Comparison of ENCODE assay signal across 33 cellular contexts in genomic region chr1:29325675-29326074, GRCh38.
DNase-seq lines count a peak whose midpoint lies in the region; ATAC-seq, FAIRE-seq and TF ChIP-seq lines count a peak whose summit lies in the region.
"Had no signal": no experiment of that assay in that cellular context is flagged by ENCODE, and none has a peak within 500 bp of the region (broad histone marks: within the 10 kb centered on the region; RNA-seq: fewer than 3 reads in every experiment).

No MANE protein-coding gene starts in this region.

- no peak for ATAC-seq in K562
- no peak for ATAC-seq in GM18861 (IDR thresholded peaks at IDR 0.05; ENCODE audit: unreplicated experiment)
- no peak for ATAC-seq in GM18909 (IDR thresholded peaks at IDR 0.05; ENCODE audit: poor library complexity, unreplicated experiment)
- ATAC-seq: activated CD8-positive, alpha-beta memory T cell treated with anti-CD3 and anti-CD28 coated beads, Interleukin-2, amount 10 ng/mL, durations not matched to agents 7 days and 5 days; activated T-cell treated with anti-CD3 and anti-CD28 coated beads, Interleukin-2, amount 50 U/mL, for 4 hours; pancreas; stimulated activated naive CD8-positive, alpha-beta T cell treated with anti-CD3 and anti-CD28 coated beads, Interleukin-15, Interleukin-2, amounts not matched to agents 100 U/mL and 50 U/mL, for 24 hours had no signal

- no peak overlapping the region for H2AFZ ChIP-seq in mammary epithelial cell (ENCODE audit: low read depth, low read length)
- peak overlapping the region; percentile 89 for H2AFZ ChIP-seq in K562 (ENCODE audit: low read depth, low read length)

- in situ Hi-C loops in mammary epithelial cell (cut with MboI; ENCODE audit: low sequenced_read_pairs in 2 of 2) (no loop called here), K562 (cut with MboI) (no loop called here)

- H3K4me1 Mint-ChIP-seq in MCF 10A (ENCODE audit: insufficient read depth, unreplicated experiment) = peaks cover 8% of the 10 kb centered on the region
- H3K4me1 Mint-ChIP-seq in activated CD4-positive, alpha-beta memory T cell treated with anti-CD3 and anti-CD28 coated beads, Interleukin-2, amount 10 ng/mL, durations not matched to agents 7 days and 5 days = no peaks in the 10 kb centered on the region
- H3K4me1 Mint-ChIP-seq: activated CD8-positive, alpha-beta memory T cell treated with anti-CD3 and anti-CD28 coated beads, Interleukin-2, amount 10 ng/mL, durations not matched to agents 7 days and 5 days had no signal

- POLR2A ChIA-PET in MCF 10A (lab: Yijun Ruan, JAX) = no interaction called here
- POLR2A ChIA-PET in K562 (lab: Yijun Ruan, JAX) = no interaction called here
- POLR2A ChIA-PET in activated CD4-positive, alpha-beta memory T cell treated with anti-CD3 and anti-CD28 coated beads, Interleukin-2, amount 10 ng/mL, durations not matched to agents 7 days and 5 days (lab: Charles Lee) = no interaction called here

- DNase-seq in mammary epithelial cell = no peak
- DNase-seq in MCF 10A (ENCODE audit: unreplicated experiment) = no peak
- no peak for DNase-seq in K562 (ENCODE audit: extremely low read depth in 1 of 4, low spot score in 3 of 4)
- peak; percentile 52 for DNase-seq in sigmoid colon
- no peak for DNase-seq in activated CD4-positive, alpha-beta memory T cell treated with anti-CD3 and anti-CD28 coated beads, Interleukin-2, amount 10 ng/mL, durations not matched to agents 7 days and 5 days
- DNase-seq: activated CD4-positive, alpha-beta T cell treated with anti-CD3 and anti-CD28 coated beads, Interleukin-2, amount 50 U/mL, for 1 hour; activated CD4-positive, CD25-positive, alpha-beta regulatory T cell; activated CD8-positive, alpha-beta memory T cell treated with anti-CD3 and anti-CD28 coated beads, Interleukin-2, amount 10 ng/mL, durations not matched to agents 7 days and 5 days; activated gamma-delta T cell treated with Interleukin-2 at 50 U/mL for 16 hours; activated T-cell treated with anti-CD3 and anti-CD28 coated beads, Interleukin-2, amount 50 U/mL, for 4 hours; COR-L47; Karpas-422; left cardiac atrium; MV-4-11; NCI-H1436; NCI-H2107; NCI-H345; NCI-H774; pancreas; RPMI8226; stimulated activated CD4-positive, alpha-beta T cell treated with anti-CD3 and anti-CD28 coated beads, Interleukin-1b, Interleukin-23, amount 100 ng/mL, for 48 hours; stimulated activated naive CD8-positive, alpha-beta T cell treated with anti-CD3 and anti-CD28 coated beads, Interleukin-15, Interleukin-2, amounts not matched to agents 100 U/mL and 50 U/mL, for 24 hours had no signal

- no peak for TF ChIP-seq RAD21 in K562 (CRISPR knock-in tag; conservative IDR thresholded peaks at IDR 0.05 in 1 of 2, IDR thresholded peaks at IDR 0.05 in 1 of 2)

- H3K9me3 ChIP-seq in mammary epithelial cell (replicated peaks; ENCODE audit: insufficient read depth, low read length) (no peaks in the 10 kb centered on the region), K562 (replicated peaks; ENCODE audit: control insufficient read depth, insufficient read depth, low read depth, low read length) (no peaks in the 10 kb centered on the region), iPS-15b (ENCODE audit: control insufficient read depth, insufficient read depth, low read length) (no peaks in the 10 kb centered on the region), sigmoid colon (no peaks in the 10 kb centered on the region)
- H3K9me3 ChIP-seq: pancreas, testis had no signal

- no peak overlapping the region for H3K4me3 Mint-ChIP-seq in MCF 10A (ENCODE audit: unreplicated experiment)
- no peak overlapping the region for H3K4me3 Mint-ChIP-seq in activated CD4-positive, alpha-beta memory T cell treated with anti-CD3 and anti-CD28 coated beads, Interleukin-2, amount 10 ng/mL, durations not matched to agents 7 days and 5 days
- H3K4me3 Mint-ChIP-seq: activated CD8-positive, alpha-beta memory T cell treated with anti-CD3 and anti-CD28 coated beads, Interleukin-2, amount 10 ng/mL, durations not matched to agents 7 days and 5 days; activated T-cell treated with anti-CD3 and anti-CD28 coated beads, Interleukin-2, amount 50 U/mL, for 4 hours; memory B cell; nephron progenitor cell had no signal

- H3K79me2 ChIP-seq in mammary epithelial cell (ENCODE audit: insufficient read depth, low read length) = no peaks in the 10 kb centered on the region
- no peaks in the 10 kb centered on the region for H3K79me2 ChIP-seq in K562 (ENCODE audit: control insufficient read depth, insufficient read depth, low read length)

- intact Hi-C loops in mammary epithelial cell (cut with micrococcal nuclease) = no loop called here
- intact Hi-C loops in MCF 10A (cut with micrococcal nuclease) = no loop called here
- intact Hi-C loops in K562 (cut with micrococcal nuclease) = no loop called here
- intact Hi-C loops in sigmoid colon (cut with DNase I) = no loop called here

- H3K36me3 ChIP-seq in mammary epithelial cell (ENCODE audit: insufficient read depth, low read length) (no peaks in the 10 kb centered on the region), K562 (ENCODE audit: control insufficient read depth, insufficient read depth, low read length) (no peaks in the 10 kb centered on the region), iPS-15b (ENCODE audit: control insufficient read depth, insufficient read depth, low read length) (peaks cover 7% of the 10 kb centered on the region), sigmoid colon (peaks cover 0 to 12% (median 0%) of the 10 kb centered on the region in 4 donors)
- H3K36me3 ChIP-seq: pancreas had no signal

- no peak for TF ChIP-seq EP300 in K562 (IDR thresholded peaks at IDR 0.05; ENCODE audit: low read length)
- TF ChIP-seq EP300 in sigmoid colon (IDR thresholded peaks at IDR 0.05) = no peak

- H3K4me2 ChIP-seq in mammary epithelial cell (ENCODE audit: insufficient read depth, low read depth, low read length) (no peak overlapping the region), K562 (ENCODE audit: insufficient read depth, low read length) (no peak overlapping the region)
- H3K4me2 ChIP-seq: smooth muscle cell had no signal

- peaks cover 36% of the 10 kb centered on the region for H3K36me3 Mint-ChIP-seq in MCF 10A (ENCODE audit: insufficient read depth, unreplicated experiment)
- no peaks in the 10 kb centered on the region for H3K36me3 Mint-ChIP-seq in activated CD4-positive, alpha-beta memory T cell treated with anti-CD3 and anti-CD28 coated beads, Interleukin-2, amount 10 ng/mL, durations not matched to agents 7 days and 5 days (ENCODE audit: low read depth)
- H3K36me3 Mint-ChIP-seq: activated CD8-positive, alpha-beta memory T cell treated with anti-CD3 and anti-CD28 coated beads, Interleukin-2, amount 10 ng/mL, durations not matched to agents 7 days and 5 days; memory B cell had no signal

- TF ChIP-seq CTCF in mammary epithelial cell (conservative IDR thresholded peaks at IDR 0.05 in 1 of 2, IDR thresholded peaks at IDR 0.05 in 1 of 2; ENCODE audit: extremely low read depth in 1 of 2, insufficient read depth in 1 of 2, low read depth in 1 of 2, low read length in 2 of 2) (no peak), MCF 10A (IDR thresholded peaks at IDR 0.05; ENCODE audit: unreplicated experiment) (no peak), K562 (IDR thresholded peaks at IDR 0.05 in 2 of 3, conservative IDR thresholded peaks at IDR 0.05 in 1 of 3; ENCODE audit: insufficient read depth in 2 of 3, low read depth in 1 of 3, low read length in 3 of 3) (no peak), sigmoid colon (IDR thresholded peaks at IDR 0.05) (no peak)

- no peak for FAIRE-seq in K562 (lab: Jason Lieb, UNC)
- FAIRE-seq: GM19239, H54, HTR-8/SVneo, pancreas had no signal

- H3K4me1 ChIP-seq in mammary epithelial cell (ENCODE audit: insufficient read depth, low read length) = no peaks in the 10 kb centered on the region
- H3K4me1 ChIP-seq in K562 (replicated peaks in 1 of 2; ENCODE audit: control insufficient read depth in 2 of 2, insufficient read depth in 2 of 2, low read length in 2 of 2) = peaks cover 5 to 20% of the 10 kb centered on the region in 2 experiments; a peak in 4 of 5 replicates
- peaks cover 2% of the 10 kb centered on the region for H3K4me1 ChIP-seq in iPS-15b (ENCODE audit: control insufficient read depth, insufficient read depth, low read length)
- no peaks in the 10 kb centered on the region for H3K4me1 ChIP-seq in sigmoid colon
- H3K4me1 ChIP-seq: pancreas, testis had no signal

- no peaks in the 10 kb centered on the region for H3K9me1 ChIP-seq in K562 (ENCODE audit: control insufficient read depth, insufficient read depth, low read length)

- no peaks in the 10 kb centered on the region for H3K27me3 Mint-ChIP-seq in MCF 10A (ENCODE audit: insufficient read depth, unreplicated experiment)
- no peaks in the 10 kb centered on the region for H3K27me3 Mint-ChIP-seq in activated CD4-positive, alpha-beta memory T cell treated with anti-CD3 and anti-CD28 coated beads, Interleukin-2, amount 10 ng/mL, durations not matched to agents 7 days and 5 days
- H3K27me3 Mint-ChIP-seq: activated CD8-positive, alpha-beta memory T cell treated with anti-CD3 and anti-CD28 coated beads, Interleukin-2, amount 10 ng/mL, durations not matched to agents 7 days and 5 days had no signal

- H3K27ac ChIP-seq in mammary epithelial cell (ENCODE audit: insufficient read depth, low read depth, low read length) = no peak overlapping the region
- H3K27ac ChIP-seq in K562 (ENCODE audit: extremely low read depth, low read depth, low read length) = no peak overlapping the region
- no peak overlapping the region for H3K27ac ChIP-seq in sigmoid colon
- H3K27ac ChIP-seq: 22Rv1, pancreas had no signal

- CTCF ChIA-PET in mammary epithelial cell (lab: Charles Lee; ENCODE audit: low non-redundant PET) = no interaction called here
- CTCF ChIA-PET in MCF 10A (lab: Yijun Ruan, JAX) = no interaction called here
- CTCF ChIA-PET in K562 (lab: Yijun Ruan, JAX; ENCODE audit: low intra/inter-chr PET ratio) = no interaction called here
- CTCF ChIA-PET in activated CD4-positive, alpha-beta memory T cell treated with anti-CD3 and anti-CD28 coated beads, Interleukin-2, amount 10 ng/mL, durations not matched to agents 7 days and 5 days (lab: Charles Lee) = no interaction called here

- H3K27ac Mint-ChIP-seq in MCF 10A (ENCODE audit: low read depth, unreplicated experiment) = no peak overlapping the region
- H3K27ac Mint-ChIP-seq in activated CD4-positive, alpha-beta memory T cell treated with anti-CD3 and anti-CD28 coated beads, Interleukin-2, amount 10 ng/mL, durations not matched to agents 7 days and 5 days = no peak overlapping the region
- H3K27ac Mint-ChIP-seq: activated CD8-positive, alpha-beta memory T cell treated with anti-CD3 and anti-CD28 coated beads, Interleukin-2, amount 10 ng/mL, durations not matched to agents 7 days and 5 days; memory B cell; nephron progenitor cell had no signal

- H3K9ac ChIP-seq in mammary epithelial cell (ENCODE audit: insufficient read depth, low read length) (no peak overlapping the region), K562 (ENCODE audit: insufficient read depth in 1 of 2, low read depth in 2 of 2, low read length in 2 of 2) (peak overlapping the region in 1 of 2 experiments; percentile 46; a peak in 2 of 4 replicates), iPS-15b (ENCODE audit: low read depth, low read length) (no peak overlapping the region)

- 73% methylated on average over 2 of the region's 4 CpGs for WGBS in mammary epithelial cell (ENCODE audit: low coverage, missing lambda C conversion rate)
- 68% methylated on average over 4 of the region's 4 CpGs for WGBS in K562 (ENCODE audit: insufficient coverage, low coverage, missing lambda C conversion rate)
- WGBS in sigmoid colon, 2 donors = 87 to 91% methylated on average over 4 of the region's 4 CpGs

- no peaks in the 10 kb centered on the region for H3K27me3 ChIP-seq in mammary epithelial cell (ENCODE audit: insufficient read depth, low read length)
- peaks cover 0 to 31% of the 10 kb centered on the region in 2 experiments; a peak in 3 of 5 replicates for H3K27me3 ChIP-seq in K562 (ENCODE audit: control insufficient read depth in 2 of 2, insufficient read depth in 2 of 2, low read length in 2 of 2)
- H3K27me3 ChIP-seq in iPS-15b (ENCODE audit: control insufficient read depth, insufficient read depth, low read length) = no peaks in the 10 kb centered on the region
- no peaks in the 10 kb centered on the region for H3K27me3 ChIP-seq in sigmoid colon
- H3K27me3 ChIP-seq: pancreas, testis had no signal

- BruUV-seq in mammary epithelial cell (replicated peaks; lab: Mats Ljungman, UMichigan) = TSS peak; percentile 55
- no TSS peak for BruUV-seq in MCF 10A (replicated peaks; lab: Mats Ljungman, UMichigan)
- BruUV-seq in K562 (replicated peaks; lab: Mats Ljungman, UMichigan) = no TSS peak

- no peak for TF ChIP-seq POLR2A in K562 (conservative IDR thresholded peaks at IDR 0.05)
- no peak for TF ChIP-seq POLR2A in sigmoid colon (IDR thresholded peaks at IDR 0.05)

- H4K20me1 ChIP-seq in mammary epithelial cell (ENCODE audit: insufficient read depth, low read length) (no peaks in the 10 kb centered on the region), K562 (replicated peaks; ENCODE audit: control insufficient read depth, insufficient read depth, low read length) (peaks cover 13% of the 10 kb centered on the region)

- dilution Hi-C loops in mammary epithelial cell (cut with HindIII; ENCODE audit: low sequenced_read_pairs) = loop anchor here (5.0 kb wide), 2 partner anchors 53 to 83 kb away; no protein-coding TSS in a partner anchor

- no peaks in the 10 kb centered on the region for H3K9me3 Mint-ChIP-seq in MCF 10A (ENCODE audit: unreplicated experiment)
- no peaks in the 10 kb centered on the region for H3K9me3 Mint-ChIP-seq in activated CD4-positive, alpha-beta memory T cell treated with anti-CD3 and anti-CD28 coated beads, Interleukin-2, amount 10 ng/mL, durations not matched to agents 7 days and 5 days
- H3K9me3 Mint-ChIP-seq: activated T-cell treated with anti-CD3 and anti-CD28 coated beads, Interleukin-2, amount 50 U/mL, for 4 hours; memory B cell; nephron progenitor cell had no signal

- H3K4me3 ChIP-seq in mammary epithelial cell (replicated peaks in 1 of 3; ENCODE audit: insufficient read depth in 1 of 3, low read depth in 2 of 3, low read length in 3 of 3) (no peak overlapping the region), K562 (no peak overlapping the region), iPS-15b (ENCODE audit: low read depth, low read length) (peak overlapping the region; percentile 51), sigmoid colon (no peak overlapping the region)
- H3K4me3 ChIP-seq: pancreas, smooth muscle cell had no signal
